1 cellular context compared by ENCODE assay signal in the genomic region with DNA sequence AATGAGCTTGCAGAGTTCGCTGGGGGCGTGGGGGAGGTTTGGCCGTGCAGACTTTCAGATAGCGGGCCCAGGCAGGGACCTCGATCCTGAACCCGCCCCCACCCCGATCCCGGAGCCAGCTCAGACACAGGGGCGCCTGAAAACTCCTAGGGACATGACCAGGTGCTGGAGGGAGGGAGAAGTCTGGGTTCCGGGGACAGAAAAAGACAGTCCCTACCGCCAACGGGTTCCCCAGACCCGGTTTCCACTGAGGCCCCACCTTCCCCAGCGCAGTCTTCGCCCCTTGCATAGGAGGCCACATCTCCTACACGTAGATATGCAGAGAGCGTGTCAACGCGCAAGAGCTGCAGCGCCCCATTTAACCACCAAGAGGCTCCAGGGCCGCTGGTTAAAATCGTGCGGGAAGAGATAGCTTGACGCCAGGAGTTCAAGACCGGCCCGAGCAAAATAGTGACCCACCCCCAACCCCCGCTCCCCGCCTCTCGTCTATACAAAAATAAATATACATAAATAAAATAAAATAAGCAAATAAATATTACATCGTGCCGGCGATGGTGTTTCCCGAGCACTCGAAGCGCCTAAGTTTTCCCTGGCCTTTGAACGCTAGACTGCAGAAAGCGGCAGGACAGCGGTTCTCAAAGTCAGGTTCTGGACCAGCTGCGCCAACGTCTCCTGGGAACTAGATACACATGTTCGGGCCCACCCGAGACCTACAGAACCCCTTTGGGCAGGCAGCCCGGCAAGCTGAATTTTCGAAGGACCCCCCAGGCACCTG.
TF ChIP-seq lines count a peak whose summit lies in the region.

No MANE protein-coding gene starts in this region.

TF ChIP-seq in endothelial cell of umbilical vein, 7 proteins besides CTCF, POLR2A, EP300 and RAD21:
- TF ChIP-seq GATA2 (IDR thresholded peaks at IDR 0.05; ENCODE audit: insufficient read depth, insufficient read length, low read depth, low read length) (no peak), EZH2 (IDR thresholded peaks at IDR 0.05; ENCODE audit: borderline replicate concordance, low read depth, low read length, severe bottlenecking) (peak; percentile 66), MYC (IDR thresholded peaks at IDR 0.05; ENCODE audit: low read depth, low read length) (no peak), POLR2AphosphoS5 (IDR thresholded peaks at IDR 0.05; ENCODE audit: insufficient read depth, low read depth, low read length) (no peak), JUN (IDR thresholded peaks at IDR 0.05; ENCODE audit: borderline replicate concordance, insufficient read depth, insufficient read length, low read depth) (no peak), FOS (IDR thresholded peaks at IDR 0.05; ENCODE audit: borderline replicate concordance, insufficient read depth, low read length) (no peak)
- TF ChIP-seq, protein P1, sequence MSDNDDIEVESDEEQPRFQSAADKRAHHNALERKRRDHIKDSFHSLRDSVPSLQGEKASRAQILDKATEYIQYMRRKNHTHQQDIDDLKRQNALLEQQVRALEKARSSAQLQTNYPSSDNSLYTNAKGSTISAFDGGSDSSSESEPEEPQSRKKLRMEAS (IDR thresholded peaks at IDR 0.05; ENCODE audit: insufficient read depth, insufficient read length) = no peak
